In the genomic region with DNA sequence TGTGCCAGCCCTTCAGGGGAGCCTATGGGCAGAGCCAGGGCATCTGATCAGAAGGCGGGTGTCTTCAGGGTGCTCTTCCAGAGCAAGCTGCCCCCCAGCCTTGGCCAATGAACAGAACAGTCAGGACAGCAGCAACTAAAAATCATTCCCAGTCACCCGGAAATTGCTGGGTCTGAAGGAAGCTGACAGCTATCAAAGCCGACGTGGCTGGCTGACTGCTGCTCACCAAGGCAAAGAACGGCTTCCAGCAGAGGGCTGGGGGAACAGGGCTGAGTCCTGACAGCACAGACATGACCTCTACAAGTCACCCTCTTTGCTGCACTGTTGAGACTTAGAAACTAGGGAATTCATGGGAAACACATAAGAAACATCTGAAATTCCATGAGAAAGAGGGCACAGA, we compare ENCODE assay signal across 17 cellular contexts.
DNase-seq lines count a peak whose midpoint lies in the region; ATAC-seq and TF ChIP-seq lines count a peak whose summit lies in the region.
"Had no signal": no experiment of that assay in that cellular context is flagged by ENCODE, and none has a peak within 500 bp of the region (broad histone marks: within the 10 kb centered on the region; RNA-seq: fewer than 3 reads in every experiment).

No MANE protein-coding gene starts in this region.

- H2AK5ac ChIP-seq in H9 (ENCODE audit: insufficient read length, low read length) = no peak overlapping the region

- H3K27me3 ChIP-seq in H9 (ENCODE audit: insufficient read depth, low read length) (no peaks in the 10 kb centered on the region), endocrine pancreas (ENCODE audit: control insufficient read depth, insufficient read depth, low read length) (no peaks in the 10 kb centered on the region), spleen (replicated peaks in 1 of 7) (no peaks in the 10 kb centered on the region), Caco-2 (replicated peaks; ENCODE audit: control insufficient read depth, insufficient read depth, low read length) (no peaks in the 10 kb centered on the region), osteoblast (ENCODE audit: insufficient read depth, low read length) (no peaks in the 10 kb centered on the region)
- H3K27me3 ChIP-seq: Peyer's patch had no signal

- H3K4me3 Mint-ChIP-seq in H9 (no peak overlapping the region), Caco-2 (ENCODE audit: unreplicated experiment) (no peak overlapping the region)
- H3K4me3 Mint-ChIP-seq: CD4-positive, alpha-beta memory T cell had no signal

- no peak overlapping the region for H2BK15ac ChIP-seq in H9 (ENCODE audit: low read depth, low read length)

- no peak overlapping the region for H3T11ph ChIP-seq in H9 (ENCODE audit: low read length)

- no peak overlapping the region for H3K4me2 ChIP-seq in H9 (ENCODE audit: insufficient read depth, insufficient read length, low read length)
- H3K4me2 ChIP-seq in osteoblast (ENCODE audit: insufficient read depth, low read length) = no peak overlapping the region

- intact Hi-C loops in spleen (cut with DNase I; ENCODE audit: low total_unique reads) = no loop called here
- intact Hi-C loops in Caco-2 (cut with micrococcal nuclease; ENCODE audit: unreplicated experiment) = no loop called here

- no peaks in the 10 kb centered on the region; a peak in 1 of 5 replicates for H3K9me3 Mint-ChIP-seq in H9
- no peaks in the 10 kb centered on the region for H3K9me3 Mint-ChIP-seq in Caco-2 (ENCODE audit: unreplicated experiment)

- H2BK5ac ChIP-seq in H9 (ENCODE audit: insufficient read length, low read length) = no peak overlapping the region

- DNase-seq in H9 (peak; percentile 31), myocyte (ENCODE audit: low read depth) (peak; percentile 2), spleen (peak; percentile 59), Caco-2 (no peak), osteoblast (ENCODE audit: insufficient read length, low spot score, missing footprints) (no peak)
- DNase-seq: AML-193; CD4-positive, alpha-beta memory T cell; DND-41; GDM1; GM23248; NCI-H1105 treated with DMSO at 0.1 percent for 48 hours; NCI-H187; NCI-H82; Peyer's patch; Right ventricle myocardium superior had no signal

- H2BK120ac ChIP-seq in H9 (ENCODE audit: low read depth, low read length, poor library complexity, severe bottlenecking) = no peak overlapping the region

- H3K23ac ChIP-seq in H9 (ENCODE audit: insufficient read length, low read depth, low read length) = no peak overlapping the region

- no peaks in the 10 kb centered on the region for H3K9me3 ChIP-seq in H9 (ENCODE audit: control insufficient read depth, low read depth, low read length)
- no peaks in the 10 kb centered on the region for H3K9me3 ChIP-seq in endocrine pancreas (ENCODE audit: control insufficient read depth, low read length)
- H3K9me3 ChIP-seq in spleen = peaks cover 0 to 16% (median 9%) of the 10 kb centered on the region in 8 donors
- H3K9me3 ChIP-seq in Caco-2 = no peaks in the 10 kb centered on the region; the same call in 1 of the 2 replicates
- H3K9me3 ChIP-seq in osteoblast (ENCODE audit: low read depth, low read length) = no peaks in the 10 kb centered on the region
- H3K9me3 ChIP-seq: Peyer's patch had no signal

- H3K79me1 ChIP-seq in H9 (ENCODE audit: insufficient read depth, low read depth, low read length, poor library complexity, severe bottlenecking) = no peaks in the 10 kb centered on the region

- H3K56ac ChIP-seq in H9 (ENCODE audit: insufficient read length, low read depth, low read length) = no peak overlapping the region

- H3K14ac ChIP-seq in H9 (ENCODE audit: insufficient read depth, low read length) = no peak overlapping the region

- H3K9ac ChIP-seq in H9 (ENCODE audit: extremely low read depth, insufficient read length, low read length) (no peak overlapping the region), endocrine pancreas (ENCODE audit: control insufficient read depth, insufficient read depth, low read length) (no peak overlapping the region)
- H3K9ac ChIP-seq: GM23248 had no signal

- H3K27ac ChIP-seq in H9 (ENCODE audit: insufficient read length, low read depth, low read length) (no peak overlapping the region), spleen (no peak overlapping the region), osteoblast (ENCODE audit: low read depth, low read length) (no peak overlapping the region)
- H3K27ac ChIP-seq: GM23248, Peyer's patch had no signal

- H4K91ac ChIP-seq in H9 (ENCODE audit: insufficient read length, low read depth, low read length) = no peak overlapping the region

- H3K4ac ChIP-seq in H9 (ENCODE audit: low read depth, low read length) = no peak overlapping the region

- H3K79me2 ChIP-seq in H9 (ENCODE audit: insufficient read depth, low read length) (no peaks in the 10 kb centered on the region), osteoblast (ENCODE audit: insufficient read depth, low read length) (no peaks in the 10 kb centered on the region)

- H3K4me3 ChIP-seq in endocrine pancreas (ENCODE audit: control insufficient read depth, insufficient read depth, low read length) = peak overlapping the region; percentile 65
- no peak overlapping the region for H3K4me3 ChIP-seq in spleen
- no peak overlapping the region for H3K4me3 ChIP-seq in Caco-2 (ENCODE audit: low read depth, low read length)
- H3K4me3 ChIP-seq in osteoblast (ENCODE audit: insufficient read depth, low read length) = no peak overlapping the region
- H3K4me3 ChIP-seq: GM23248, Peyer's patch had no signal

- no peak for ATAC-seq in HG02981 (IDR thresholded peaks at IDR 0.05; ENCODE audit: unreplicated experiment)

- no peaks in the 10 kb centered on the region for H3K23me2 ChIP-seq in H9 (ENCODE audit: insufficient read length, low read depth, low read length, poor library complexity, severe bottlenecking)

- no peaks in the 10 kb centered on the region for H3K27me3 Mint-ChIP-seq in H9 (ENCODE audit: low read depth)
- H3K27me3 Mint-ChIP-seq in Caco-2 (ENCODE audit: insufficient read depth, unreplicated experiment) = peaks cover 3% of the 10 kb centered on the region

- H4K20me1 ChIP-seq in H9 (ENCODE audit: control insufficient read depth, insufficient read depth, insufficient read length) = no peaks in the 10 kb centered on the region
- no peaks in the 10 kb centered on the region for H4K20me1 ChIP-seq in osteoblast (ENCODE audit: insufficient read depth, low read length)

- WGBS in H9 (ENCODE audit: extremely low coverage, insufficient read length, low lambda C conversion rate) = no CpG with 5 or more reads among the region's 5 CpGs
- 52 to 92% (median 80%) methylated on average over 5 of the region's 5 CpGs for WGBS in spleen, 5 donors

- no peaks in the 10 kb centered on the region for H3K4me1 ChIP-seq in H9 (ENCODE audit: insufficient read depth, low read length)
- H3K4me1 ChIP-seq in endocrine pancreas (ENCODE audit: control insufficient read depth, insufficient read depth, low read length) = peaks cover 29% of the 10 kb centered on the region
- no peaks in the 10 kb centered on the region for H3K4me1 ChIP-seq in spleen
- H3K4me1 ChIP-seq in Caco-2 = no peaks in the 10 kb centered on the region
- H3K4me1 ChIP-seq in osteoblast (ENCODE audit: insufficient read depth, low read length) = no peaks in the 10 kb centered on the region
- H3K4me1 ChIP-seq: Peyer's patch had no signal

- no peak for TF ChIP-seq POLR2A in spleen (IDR thresholded peaks at IDR 0.05)

- TF ChIP-seq CTCF in H9 (conservative IDR thresholded peaks at IDR 0.05) = no peak
- TF ChIP-seq CTCF in spleen (IDR thresholded peaks at IDR 0.05 in 8 of 11, conservative IDR thresholded peaks at IDR 0.05 in 3 of 11) = no peak
- TF ChIP-seq CTCF in Caco-2 (IDR thresholded peaks at IDR 0.05; ENCODE audit: insufficient read depth in 1 of 2, low read depth in 1 of 2, low read length in 1 of 2, severe bottlenecking in 1 of 2, unreplicated experiment in 1 of 2) = no peak
- TF ChIP-seq CTCF in osteoblast (IDR thresholded peaks at IDR 0.05; ENCODE audit: extremely low read depth, low read depth, low read length) = no peak

- no peak overlapping the region for H2AFZ ChIP-seq in H9 (ENCODE audit: low read length)
- no peak overlapping the region for H2AFZ ChIP-seq in osteoblast (ENCODE audit: low read length)
- H2AFZ ChIP-seq: GM23248 had no signal

- no peak overlapping the region for H2BK20ac ChIP-seq in H9 (ENCODE audit: low read depth, low read length, poor library complexity, severe bottlenecking)

- CTCF ChIA-PET in Caco-2 (lab: Charles Lee) = no interaction called here

- no peak overlapping the region for H3K18ac ChIP-seq in H9 (ENCODE audit: insufficient read length, low read depth, low read length)

- H2BK12ac ChIP-seq in H9 (ENCODE audit: insufficient read length, low read depth, low read length) = no peak overlapping the region

- H3K27ac Mint-ChIP-seq in H9 (no peak overlapping the region), Caco-2 (ENCODE audit: unreplicated experiment) (no peak overlapping the region)
- H3K27ac Mint-ChIP-seq: CD4-positive, alpha-beta memory T cell had no signal

- H3K4me1 Mint-ChIP-seq in H9 (no peaks in the 10 kb centered on the region), Caco-2 (ENCODE audit: low read depth, unreplicated experiment) (no peaks in the 10 kb centered on the region)
- H3K4me1 Mint-ChIP-seq: CD4-positive, alpha-beta memory T cell had no signal

- no TSS peak for BruUV-seq in Caco-2 (replicated peaks; lab: Mats Ljungman, UMichigan)

- H4K5ac ChIP-seq in H9 (ENCODE audit: insufficient read length, low read depth, low read length) = no peak overlapping the region

- H4K8ac ChIP-seq in H9 (replicated peaks; ENCODE audit: insufficient read length, low read depth, low read length) = no peak overlapping the region

- H3K36me3 ChIP-seq in endocrine pancreas (ENCODE audit: control insufficient read depth, insufficient read depth, low read length) = no peaks in the 10 kb centered on the region
- no peaks in the 10 kb centered on the region for H3K36me3 ChIP-seq in spleen
- no peaks in the 10 kb centered on the region for H3K36me3 ChIP-seq in Caco-2 (ENCODE audit: control insufficient read depth, insufficient read depth, low read length)
- H3K36me3 ChIP-seq in osteoblast (ENCODE audit: insufficient read depth, low read length) = no peaks in the 10 kb centered on the region
- H3K36me3 ChIP-seq: Peyer's patch had no signal

- no peaks in the 10 kb centered on the region for H3K36me3 Mint-ChIP-seq in H9 (ENCODE audit: insufficient read depth in 1 of 3, low read depth in 3 of 3)
- H3K36me3 Mint-ChIP-seq in Caco-2 (ENCODE audit: insufficient read depth, unreplicated experiment) = no peaks in the 10 kb centered on the region
- H3K36me3 Mint-ChIP-seq: CD4-positive, alpha-beta memory T cell had no signal

- POLR2A ChIA-PET in Caco-2 (lab: Charles Lee) = no interaction called here

Comparison
In these comparisons a context has a peak if more than half of its experiments do, and no peak if none do; other contexts are left out.
1. DNase-seq: peak in H9 (single experiment), myocyte (single experiment) and spleen (single experiment); none in Caco-2 (0 of 2) and osteoblast (single experiment).